Comparison of ENCODE assay signal across 28 cellular contexts in the genomic region with DNA sequence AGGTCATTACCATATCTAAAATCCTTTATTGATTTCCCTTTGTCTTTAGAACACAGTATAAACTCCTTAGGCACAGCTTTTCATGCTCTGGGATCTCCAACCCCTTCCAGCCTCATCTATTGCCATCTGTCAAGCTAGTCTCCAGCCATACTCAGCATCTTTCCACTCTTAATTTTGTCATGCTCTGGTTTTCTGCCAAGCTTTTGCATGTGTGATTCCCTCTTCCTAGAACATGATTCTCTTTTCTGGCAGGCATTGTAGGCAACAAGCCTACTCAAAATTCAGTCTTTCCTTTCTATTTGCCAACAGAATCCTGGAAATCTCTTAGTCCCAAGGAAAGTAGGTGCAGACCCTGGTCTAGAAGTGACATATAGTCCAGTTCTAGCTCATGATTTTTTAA. TPM values are rescaled to one million over a fixed set of nuclear protein-coding genes. Genes with fewer than 3 reads are reported as not detected.
"Had no signal": no experiment of that assay in that cellular context is flagged by ENCODE, and none has a peak within 500 bp of the region (broad histone marks: within the 10 kb centered on the region; RNA-seq: fewer than 3 reads in every experiment).

No MANE protein-coding gene starts in this region.

- ATAC-seq: heart left ventricle; left lobe of liver; mucosa of descending colon; naive thymus-derived CD8-positive, alpha-beta T cell; psoas muscle; stimulated activated naive B cell treated with anti-CD40 and anti-IgM and Interleukin-4, amounts not matched to agents 10 μg/mL and 1 μg/mL and 100 μg/mL, for 72 hours had no signal

- H3K4me1 ChIP-seq: psoas muscle, sigmoid colon, stomach had no signal

- H3K4me3 ChIP-seq: coronary artery, heart left ventricle, mucosa of descending colon, psoas muscle, sigmoid colon, skin epidermis, stomach had no signal

- H3K36me3 ChIP-seq: heart left ventricle, neutrophil, sigmoid colon, stomach had no signal

- H3K27ac ChIP-seq: coronary artery, heart left ventricle, neutrophil, psoas muscle, sigmoid colon, skin epidermis, stomach had no signal

- H3K9me3 ChIP-seq: heart left ventricle, mucosa of descending colon, neutrophil, psoas muscle, sigmoid colon, stomach had no signal

- DNase-seq: effector CD4-positive, alpha-beta T cell; endodermal cell; erythroblast; heart left ventricle; mammary epithelial cell; mucosa of descending colon; naive thymus-derived CD8-positive, alpha-beta T cell; psoas muscle; sigmoid colon; stimulated activated CD4-positive, alpha-beta T cell treated with anti-CD3 and anti-CD28 coated beads, Interleukin-2, amount 100 ng/mL, for 24 hours; stimulated activated CD4-positive, alpha-beta T cell treated with anti-CD3 and anti-CD28 coated beads, Interleukin-4, amount 100 ng/mL, for 4 hours; stimulated activated naive B cell treated with anti-CD40 and anti-IgM and Interleukin-4, amounts not matched to agents 10 μg/mL and 1 μg/mL and 100 μg/mL, for 72 hours; stomach; substantia nigra; trophoblast cell had no signal

- H3K27me3 ChIP-seq: heart left ventricle, sigmoid colon, stomach had no signal

RNA-seq across cellular contexts. Expression of a gene that starts 35.5 kb away (rescaled TPM):
- total RNA-seq: dermis microvascular lymphatic vessel endothelial cell; endodermal cell; endothelial cell of umbilical vein; fibroblast of lung; frontal cortex; glomerular endothelial cell; heart left ventricle; left lobe of liver; lower leg skin; mesenteric fat pad; mucosa of descending colon; naive thymus-derived CD8-positive, alpha-beta T cell; osteoblast; psoas muscle; sigmoid colon; stomach; urinary bladder had no signal
